23 cellular contexts compared by ENCODE assay signal in genomic region chr17:312476-313148, GRCh38. TPM values are rescaled to one million over a fixed set of nuclear protein-coding genes. Genes with fewer than 3 reads are reported as not detected.
DNase-seq lines count a peak whose midpoint lies in the region; ATAC-seq, FAIRE-seq and TF ChIP-seq lines count a peak whose summit lies in the region.
"Had no signal": no experiment of that assay in that cellular context is flagged by ENCODE, and none has a peak within 500 bp of the region (broad histone marks: within the 10 kb centered on the region; RNA-seq: fewer than 3 reads in every experiment).

No MANE protein-coding gene starts in this region.

- H3K4me3 ChIP-seq in A549 (no peak overlapping the region), lower lobe of right lung (no peak overlapping the region), spleen (no peak overlapping the region), coronary artery (no peak overlapping the region)

- no peak overlapping the region for H3K27ac Mint-ChIP-seq in activated naive CD4-positive, alpha-beta T cell treated with anti-CD3 and anti-CD28 coated beads, Interleukin-2, amount 10 ng/mL, durations not matched to agents 7 days and 5 days
- H3K27ac Mint-ChIP-seq in osteocyte (ENCODE audit: unreplicated experiment): no peak overlapping the region

- CTCF ChIA-PET in activated naive CD4-positive, alpha-beta T cell treated with anti-CD3 and anti-CD28 coated beads, Interleukin-2, amount 10 ng/mL, durations not matched to agents 7 days and 5 days (lab: Charles Lee): no interaction called here
- CTCF ChIA-PET in A549 (lab: Yijun Ruan, JAX): interaction anchor here (0.5 to 2.0 kb wide), 8 partner anchors 11 to 598 kb away, joined by 3 to 7 read pairs (median 4); no protein-coding TSS in a partner anchor

- TF ChIP-seq POLR2A in A549 (IDR thresholded peaks at IDR 0.05; ENCODE audit: low read length) (no peak), spleen (IDR thresholded peaks at IDR 0.05) (no peak)

- H3K27me3 ChIP-seq in lower lobe of right lung (ENCODE audit: low read depth) (no peaks in the 10 kb centered on the region), spleen (replicated peaks in 1 of 7) (no peaks in the 10 kb centered on the region)

- H3K27ac ChIP-seq in A549 (no peak overlapping the region), lower lobe of right lung (no peak overlapping the region), spleen (no peak overlapping the region), coronary artery (no peak overlapping the region)
- H3K27ac ChIP-seq: 22Rv1, HL-60, RWPE1 had no signal

- no peak overlapping the region for H3K4me3 Mint-ChIP-seq in activated naive CD4-positive, alpha-beta T cell treated with anti-CD3 and anti-CD28 coated beads, Interleukin-2, amount 10 ng/mL, durations not matched to agents 7 days and 5 days
- no peak overlapping the region for H3K4me3 Mint-ChIP-seq in osteocyte (ENCODE audit: unreplicated experiment)

- H3K4me1 ChIP-seq in A549 (0 out of 3 replicates have a peak, but pooled peaks cover 4% of the 10 kb centered on the region), lower lobe of right lung (no peaks in the 10 kb centered on the region), spleen (peaks cover 0 to 24% (median 14%) of the 10 kb centered on the region in 6 donors)

- no peak for TF ChIP-seq EP300 in A549 (IDR thresholded peaks at IDR 0.05)

- ATAC-seq in A549 (no peak), lower lobe of right lung (peak in 1 of 2 donors; percentile 7), HG03442 (IDR thresholded peaks at IDR 0.05; ENCODE audit: unreplicated experiment) (no peak)
- ATAC-seq: HCT116, Panc1 had no signal

- H3K4me2 ChIP-seq in A549: no peak overlapping the region

- peak; percentile 3 for DNase-seq in activated naive CD4-positive, alpha-beta T cell treated with anti-CD3 and anti-CD28 coated beads, Interleukin-2, amount 50 U/mL, for 16 hours
- no peak for DNase-seq in activated naive CD4-positive, alpha-beta T cell treated with anti-CD3 and anti-CD28 coated beads, Interleukin-2, amount 10 ng/mL, durations not matched to agents 7 days and 5 days
- no peak for DNase-seq in A549 (ENCODE audit: low read depth in 1 of 2, low spot score in 1 of 2)
- peak; percentile 42 for DNase-seq in lower lobe of right lung
- peak; percentile 70 for DNase-seq in spleen
- no peak for DNase-seq in osteocyte (ENCODE audit: extremely low spot score, unreplicated experiment)
- no peak for DNase-seq in coronary artery (ENCODE audit: low spot score)
- DNase-seq: Calu3, DND-41, NCI-H1092, NCI-H1417 treated with DMSO at 0.1 percent for 48 hours, NCI-H1694 treated with DMSO at 0.1 percent for 48 hours, NCI-H2081, NCI-H2171, NCI-H226, NCI-H510A, NCI-H69 had no signal

- intact Hi-C loops in lower lobe of right lung (cut with DNase I): no loop called here
- intact Hi-C loops in spleen (cut with DNase I; ENCODE audit: low total_unique reads): no loop called here

- TF ChIP-seq CTCF in A549 (IDR thresholded peaks at IDR 0.05): no peak
- TF ChIP-seq CTCF in lower lobe of right lung (IDR thresholded peaks at IDR 0.05): no peak
- TF ChIP-seq CTCF in spleen (IDR thresholded peaks at IDR 0.05 in 8 of 11, conservative IDR thresholded peaks at IDR 0.05 in 3 of 11): no peak
- TF ChIP-seq CTCF in osteocyte (IDR thresholded peaks at IDR 0.05): no peak
- no peak for TF ChIP-seq CTCF in coronary artery (IDR thresholded peaks at IDR 0.05)

- H3K36me3 ChIP-seq in lower lobe of right lung: no peaks in the 10 kb centered on the region
- H3K36me3 ChIP-seq in spleen: peaks cover 0 to 6% (median 0%) of the 10 kb centered on the region in 6 donors

- 90% methylated on average over 18 of the region's 18 CpGs for WGBS in A549 (ENCODE audit: missing lambda C conversion rate)
- 82 to 89% (median 86%) methylated on average over 17 to 18 of the region's 18 CpGs for WGBS in spleen, 5 donors

- no peak for FAIRE-seq in A549 (lab: Jason Lieb, UNC)

- no peak for TF ChIP-seq RAD21 in A549 (conservative IDR thresholded peaks at IDR 0.05 in 1 of 2, IDR thresholded peaks at IDR 0.05 in 1 of 2)

- H3K9me3 ChIP-seq in A549 (peaks cover 5% of the 10 kb centered on the region; the same call in 1 of the 3 replicates), lower lobe of right lung (no peaks in the 10 kb centered on the region), spleen (no peaks in the 10 kb centered on the region)

- H3K27me3 Mint-ChIP-seq in activated naive CD4-positive, alpha-beta T cell treated with anti-CD3 and anti-CD28 coated beads, Interleukin-2, amount 10 ng/mL, durations not matched to agents 7 days and 5 days: no peaks in the 10 kb centered on the region
- H3K27me3 Mint-ChIP-seq in osteocyte (ENCODE audit: unreplicated experiment): peaks cover 15% of the 10 kb centered on the region

- no peaks in the 10 kb centered on the region for H3K36me3 Mint-ChIP-seq in activated naive CD4-positive, alpha-beta T cell treated with anti-CD3 and anti-CD28 coated beads, Interleukin-2, amount 10 ng/mL, durations not matched to agents 7 days and 5 days
- H3K36me3 Mint-ChIP-seq in osteocyte (ENCODE audit: unreplicated experiment): no peaks in the 10 kb centered on the region

- no peaks in the 10 kb centered on the region for H3K4me1 Mint-ChIP-seq in activated naive CD4-positive, alpha-beta T cell treated with anti-CD3 and anti-CD28 coated beads, Interleukin-2, amount 10 ng/mL, durations not matched to agents 7 days and 5 days
- H3K4me1 Mint-ChIP-seq in osteocyte (ENCODE audit: unreplicated experiment): no peaks in the 10 kb centered on the region

- POLR2A ChIA-PET in A549 (lab: Yijun Ruan, JAX): no interaction called here

- H3K9me3 Mint-ChIP-seq in activated naive CD4-positive, alpha-beta T cell treated with anti-CD3 and anti-CD28 coated beads, Interleukin-2, amount 10 ng/mL, durations not matched to agents 7 days and 5 days: peaks cover 26% of the 10 kb centered on the region
- H3K9me3 Mint-ChIP-seq in osteocyte (ENCODE audit: unreplicated experiment): peaks cover 9% of the 10 kb centered on the region

TF ChIP-seq in A549, 52 proteins besides CTCF, POLR2A, EP300 and RAD21:
- no peak for TF ChIP-seq HMGXB4 (CRISPR knock-in tag; IDR thresholded peaks at IDR 0.05; ENCODE audit: borderline replicate concordance)
- TF ChIP-seq KDM1A (IDR thresholded peaks at IDR 0.05; ENCODE audit: low read depth): 0 out of 2 replicates have a peak, but pooled peaks have one; percentile 29

RNA-seq across cellular contexts. Expression of gene RPH3AL, which starts 40.0 kb away (rescaled TPM):
- polyA plus RNA-seq in A549 (2011; rRNA removed) (29.6 and 31.1 TPM in 2 replicates), A549 (2017; fragmentation: RNase III; extraction: RNeasy Plus Mini Kit Qiagen cat#74134 plus additional on column Dnase treatment) (20.0 to 27.4 TPM (median 23.3 TPM) in 3 replicates), spleen (10 to 100 TPM in 1 of 3 donors, 1 to 10 TPM in 2; 4.8 to 27.1 (median 7.4) TPM)
- polyA plus RNA-seq in A549 (2012; cell fraction: cytosol; rRNA removed): 18.3 and 24.8 TPM in 2 replicates
- polyA plus RNA-seq in A549 (2012; cell fraction: nucleus; rRNA removed): 36.1 and 36.4 TPM in 2 replicates
- 71.4 and 90.3 TPM in 2 replicates for polyA minus RNA-seq in A549 (2011; rRNA and poly(A)+ RNA removed)
- total RNA-seq in lower lobe of right lung (38.7 TPM), spleen (100 to 1,000 TPM in 1 of 7 donors, 10 to 100 TPM in 6; 44.2 to 182 (median 58.6) TPM), osteocyte (0.78 and 1.2 TPM in 2 replicates)

Comparison
In these comparisons a context has a peak if more than half of its experiments do, and no peak if none do; other contexts are left out.
1. DNase-seq: peak in activated naive CD4-positive, alpha-beta T cell treated with anti-CD3 and anti-CD28 coated beads, Interleukin-2, amount 50 U/mL, for 16 hours (single experiment), lower lobe of right lung (single experiment) and spleen (single experiment); none in activated naive CD4-positive, alpha-beta T cell treated with anti-CD3 and anti-CD28 coated beads, Interleukin-2, amount 10 ng/mL, durations not matched to agents 7 days and 5 days (single experiment), A549 (0 of 2), osteocyte (single experiment) and coronary artery (single experiment).
2. RNA of gene RPH3AL, which starts 40.0 kb away (total RNA-seq): 44.2 to 182 TPM in spleen and 38.7 TPM in lower lobe of right lung (single experiment); 0.78 to 1.2 TPM in osteocyte; every median in the first group is over 10 times any median in the second.